2 cellular contexts compared by ENCODE assay signal in genomic region chr4:25101836-25102235, GRCh38.
TF ChIP-seq lines count a peak whose summit lies in the region.

No MANE protein-coding gene starts in this region.

TF ChIP-seq in H1, 55 proteins besides CTCF, POLR2A, EP300 and RAD21 (continued from another document):
- TF ChIP-seq JUN (IDR thresholded peaks at IDR 0.05; ENCODE audit: low read depth, low read length): no peak
- TF ChIP-seq ATF3 (IDR thresholded peaks at IDR 0.05; ENCODE audit: insufficient read depth, low read depth, low read length): no peak
- no peak for TF ChIP-seq SUZ12 (IDR thresholded peaks at IDR 0.05; ENCODE audit: low read length)
- TF ChIP-seq E2F6 (IDR thresholded peaks at IDR 0.05): no peak
- no peak for TF ChIP-seq SP1 (IDR thresholded peaks at IDR 0.05; ENCODE audit: low read depth, low read length)
- no peak for TF ChIP-seq SAP30 (IDR thresholded peaks at IDR 0.05; ENCODE audit: insufficient read depth, insufficient replicate concordance, low read length)
- no peak for TF ChIP-seq SP4 (IDR thresholded peaks at IDR 0.05; ENCODE audit: low read length)
- no peak for TF ChIP-seq EZH2 (IDR thresholded peaks at IDR 0.05; ENCODE audit: low read depth, low read length, severe bottlenecking)
- no peak for TF ChIP-seq SIN3A (conservative IDR thresholded peaks at IDR 0.05 in 1 of 2, IDR thresholded peaks at IDR 0.05 in 1 of 2; ENCODE audit: low read depth in 1 of 2, low read length in 2 of 2)
TF ChIP-seq in H1: peak in this region for 0.

TF ChIP-seq in neural cell, 6 proteins besides CTCF, POLR2A, EP300 and RAD21 (continued from another document):
- TF ChIP-seq REST (IDR thresholded peaks at IDR 0.05; ENCODE audit: borderline replicate concordance): no peak
- TF ChIP-seq SMC3 (conservative IDR thresholded peaks at IDR 0.05; ENCODE audit: poor library complexity): no peak
- no peak for TF ChIP-seq TAF1 (IDR thresholded peaks at IDR 0.05; ENCODE audit: low read depth)
- no peak for TF ChIP-seq MXI1 (conservative IDR thresholded peaks at IDR 0.05; ENCODE audit: poor library complexity, severe bottlenecking)
TF ChIP-seq in neural cell: peak in this region for 0.
